Comparison of ENCODE assay signal across 10 cellular contexts in the genomic region with DNA sequence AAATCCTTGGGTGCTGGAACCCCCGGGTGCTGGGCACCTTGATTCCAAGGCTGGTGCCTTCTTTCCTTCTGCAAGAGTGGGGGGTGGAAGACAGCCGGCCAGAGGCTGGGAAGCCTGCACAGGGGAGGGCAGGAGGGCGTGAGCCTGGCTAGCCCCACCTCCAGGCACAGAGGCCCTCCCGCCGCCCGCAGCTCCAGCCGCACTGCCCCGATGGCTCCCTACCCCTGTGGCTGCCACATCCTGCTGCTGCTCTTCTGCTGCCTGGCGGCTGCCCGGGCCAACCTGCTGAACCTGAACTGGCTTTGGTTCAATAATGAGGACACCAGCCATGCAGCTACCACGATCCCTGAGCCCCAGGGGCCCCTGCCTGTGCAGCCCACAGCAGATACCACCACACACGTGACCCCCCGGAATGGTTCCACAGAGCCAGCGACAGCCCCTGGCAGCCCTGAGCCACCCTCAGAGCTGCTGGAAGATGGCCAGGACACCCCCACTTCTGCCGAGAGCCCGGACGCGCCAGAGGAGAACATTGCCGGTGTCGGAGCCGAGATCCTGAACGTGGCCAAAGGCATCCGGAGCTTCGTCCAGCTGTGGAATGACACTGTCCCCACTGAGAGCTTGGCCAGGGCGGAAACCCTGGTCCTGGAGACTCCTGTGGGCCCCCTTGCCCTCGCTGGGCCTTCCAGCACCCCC. TPM values are rescaled to one million over a fixed set of nuclear protein-coding genes. Genes with fewer than 3 reads are reported as not detected.
DNase-seq lines count a peak whose midpoint lies in the region; ATAC-seq and TF ChIP-seq lines count a peak whose summit lies in the region.
"Had no signal": no experiment of that assay in that cellular context is flagged by ENCODE, and none has a peak within 500 bp of the region (broad histone marks: within the 10 kb centered on the region; RNA-seq: fewer than 3 reads in every experiment).

No MANE protein-coding gene starts in this region.

- TF ChIP-seq CTCF in cardiac fibroblast (IDR thresholded peaks at IDR 0.05; ENCODE audit: low read depth, low read length): no peak
- no peak for TF ChIP-seq CTCF in lower lobe of right lung (IDR thresholded peaks at IDR 0.05)
- TF ChIP-seq CTCF in OCI-LY7 (conservative IDR thresholded peaks at IDR 0.05; ENCODE audit: low read length): no peak

- POLR2A ChIA-PET in OCI-LY7 (lab: Charles Lee): interaction anchor here (0.5 kb wide), 1 partner anchor 858 kb away, joined by 3 read pairs; no protein-coding TSS in a partner anchor

- no peak overlapping the region for H2AFZ ChIP-seq in OCI-LY7 (ENCODE audit: low read length)

- H3K4me3 ChIP-seq in cardiac fibroblast (replicated peaks in 1 of 2; ENCODE audit: low read depth in 2 of 2, low read length in 2 of 2): peak overlapping the region in 1 of 2 donors; percentile 32
- peak overlapping the region; percentile 47 for H3K4me3 ChIP-seq in lower lobe of right lung
- H3K4me3 ChIP-seq in OCI-LY7 (ENCODE audit: low read depth, low read length, poor library complexity, severe bottlenecking): no peak overlapping the region

- BruUV-seq in OCI-LY7 (replicated peaks; lab: Mats Ljungman, UMichigan): no TSS peak

- H3K9me3 ChIP-seq in lower lobe of right lung (no peaks in the 10 kb centered on the region), OCI-LY7 (ENCODE audit: low read length) (peaks cover 9% of the 10 kb centered on the region; the same call in 1 of the 2 replicates)

- intact Hi-C loops in lower lobe of right lung (cut with DNase I) (no loop called here), OCI-LY7 (cut with micrococcal nuclease; ENCODE audit: unreplicated experiment) (no loop called here)

- H3K4me2 ChIP-seq in OCI-LY7 (ENCODE audit: low read length): no peak overlapping the region

- H3K4me1 ChIP-seq in lower lobe of right lung (peaks cover 19% of the 10 kb centered on the region), OCI-LY7 (ENCODE audit: insufficient read depth, low read length, poor library complexity, severe bottlenecking) (no peaks in the 10 kb centered on the region)

- no peaks in the 10 kb centered on the region for H3K79me2 ChIP-seq in OCI-LY7 (ENCODE audit: insufficient read depth, low read depth, low read length)

- H3K36me3 ChIP-seq in lower lobe of right lung: no peaks in the 10 kb centered on the region
- no peaks in the 10 kb centered on the region for H3K36me3 ChIP-seq in OCI-LY7 (ENCODE audit: insufficient read depth, low read length)

- peak; percentile 68 to 70 for ATAC-seq in lower lobe of right lung
- ATAC-seq in GM18517 (IDR thresholded peaks at IDR 0.05; ENCODE audit: unreplicated experiment): no peak

- H3K27ac ChIP-seq in lower lobe of right lung: peak overlapping the region; percentile 58
- no peak overlapping the region for H3K27ac ChIP-seq in OCI-LY7 (ENCODE audit: low read depth, low read length, poor library complexity, severe bottlenecking)

- H4K20me1 ChIP-seq in OCI-LY7 (ENCODE audit: insufficient read depth, low read length): no peaks in the 10 kb centered on the region

- TF ChIP-seq EP300 in Ishikawa (IDR thresholded peaks at IDR 0.05; ENCODE audit: borderline replicate concordance): peak; percentile 10; the same call in 1 of the 2 replicates

- CTCF ChIA-PET in OCI-LY7 (lab: Charles Lee; ENCODE audit: unreplicated experiment): no interaction called here

- no peak; the same call in 1 of the 2 replicates for TF ChIP-seq RAD21 in Ishikawa (IDR thresholded peaks at IDR 0.05; ENCODE audit: low read depth)

- DNase-seq in A172 (ENCODE audit: low spot score): peak; percentile 77
- DNase-seq in cardiac fibroblast (ENCODE audit: low read depth in 2 of 2): peak; percentile 35 to 69
- no peak for DNase-seq in lower lobe of right lung
- no peak for DNase-seq in OCI-LY7 (ENCODE audit: low spot score)
- DNase-seq in NCI-H2029 (lab: John Stamatoyannopoulos, UW): no peak
- DNase-seq in mucosa of gallbladder (ENCODE audit: low spot score): no peak
- DNase-seq: activated naive CD4-positive, alpha-beta T cell; GOT3 had no signal

- H3K27me3 ChIP-seq in lower lobe of right lung (ENCODE audit: low read depth): no peaks in the 10 kb centered on the region

- H3K9me2 ChIP-seq in OCI-LY7 (ENCODE audit: insufficient read depth, low read length): no peaks in the 10 kb centered on the region

TF ChIP-seq in Ishikawa, 13 proteins besides CTCF, POLR2A, EP300 and RAD21:
- TF ChIP-seq ZBTB7A (IDR thresholded peaks at IDR 0.05; ENCODE audit: low read depth) (peak; percentile 24; the same call in 1 of the 2 replicates), TEAD4 (IDR thresholded peaks at IDR 0.05) (no peak), YY1 (IDR thresholded peaks at IDR 0.05; ENCODE audit: low read depth) (0 out of 2 replicates have a peak, but pooled peaks have one; percentile 24), TCF12 (IDR thresholded peaks at IDR 0.05; ENCODE audit: low read depth) (no peak), CREB1 (IDR thresholded peaks at IDR 0.05; ENCODE audit: low read depth) (no peak), FOXM1 (IDR thresholded peaks at IDR 0.05; ENCODE audit: borderline replicate concordance, low read depth) (no peak), EGR1 (IDR thresholded peaks at IDR 0.05) (no peak), TAF1 (IDR thresholded peaks at IDR 0.05; ENCODE audit: low read depth) (no peak), CEBPB (IDR thresholded peaks at IDR 0.05) (no peak)
- TF ChIP-seq, protein P1, sequence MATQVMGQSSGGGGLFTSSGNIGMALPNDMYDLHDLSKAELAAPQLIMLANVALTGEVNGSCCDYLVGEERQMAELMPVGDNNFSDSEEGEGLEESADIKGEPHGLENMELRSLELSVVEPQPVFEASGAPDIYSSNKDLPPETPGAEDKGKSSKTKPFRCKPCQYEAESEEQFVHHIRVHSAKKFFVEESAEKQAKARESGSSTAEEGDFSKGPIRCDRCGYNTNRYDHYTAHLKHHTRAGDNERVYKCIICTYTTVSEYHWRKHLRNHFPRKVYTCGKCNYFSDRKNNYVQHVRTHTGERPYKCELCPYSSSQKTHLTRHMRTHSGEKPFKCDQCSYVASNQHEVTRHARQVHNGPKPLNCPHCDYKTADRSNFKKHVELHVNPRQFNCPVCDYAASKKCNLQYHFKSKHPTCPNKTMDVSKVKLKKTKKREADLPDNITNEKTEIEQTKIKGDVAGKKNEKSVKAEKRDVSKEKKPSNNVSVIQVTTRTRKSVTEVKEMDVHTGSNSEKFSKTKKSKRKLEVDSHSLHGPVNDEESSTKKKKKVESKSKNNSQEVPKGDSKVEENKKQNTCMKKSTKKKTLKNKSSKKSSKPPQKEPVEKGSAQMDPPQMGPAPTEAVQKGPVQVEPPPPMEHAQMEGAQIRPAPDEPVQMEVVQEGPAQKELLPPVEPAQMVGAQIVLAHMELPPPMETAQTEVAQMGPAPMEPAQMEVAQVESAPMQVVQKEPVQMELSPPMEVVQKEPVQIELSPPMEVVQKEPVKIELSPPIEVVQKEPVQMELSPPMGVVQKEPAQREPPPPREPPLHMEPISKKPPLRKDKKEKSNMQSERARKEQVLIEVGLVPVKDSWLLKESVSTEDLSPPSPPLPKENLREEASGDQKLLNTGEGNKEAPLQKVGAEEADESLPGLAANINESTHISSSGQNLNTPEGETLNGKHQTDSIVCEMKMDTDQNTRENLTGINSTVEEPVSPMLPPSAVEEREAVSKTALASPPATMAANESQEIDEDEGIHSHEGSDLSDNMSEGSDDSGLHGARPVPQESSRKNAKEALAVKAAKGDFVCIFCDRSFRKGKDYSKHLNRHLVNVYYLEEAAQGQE (IDR thresholded peaks at IDR 0.05; ENCODE audit: low read depth): no peak
- TF ChIP-seq, protein P2, sequence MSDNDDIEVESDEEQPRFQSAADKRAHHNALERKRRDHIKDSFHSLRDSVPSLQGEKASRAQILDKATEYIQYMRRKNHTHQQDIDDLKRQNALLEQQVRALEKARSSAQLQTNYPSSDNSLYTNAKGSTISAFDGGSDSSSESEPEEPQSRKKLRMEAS (IDR thresholded peaks at IDR 0.05): 0 out of 2 replicates have a peak, but pooled peaks have one; percentile 42
TF ChIP-seq in Ishikawa: peak in this region for 3.

RNA-seq across cellular contexts. Expression of a gene that starts 50.5 kb away (rescaled TPM):
- 72.9 and 115 TPM in 2 replicates for total RNA-seq in A172 (2014; rRNA removed; shearing (Covaris generic))
- total RNA-seq in lower lobe of right lung (45.1 TPM), OCI-LY7 (2022) (0.18 and 0.23 TPM in 2 replicates), mucosa of gallbladder (172 TPM)
- 4.9 and 7.4 TPM in 2 replicates for total RNA-seq in OCI-LY7 (2014; rRNA removed; shearing (Covaris generic))

Comparison
In these comparisons a context has a peak if more than half of its experiments do, and no peak if none do; other contexts are left out.
1. DNase-seq: peak in A172 (single experiment) and cardiac fibroblast (2 of 2); none in lower lobe of right lung (single experiment), OCI-LY7 (single experiment), NCI-H2029 (single experiment) and mucosa of gallbladder (single experiment).